11 cellular contexts compared by ENCODE assay signal in genomic region chr2:134491796-134492441, GRCh38.
DNase-seq lines count a peak whose midpoint lies in the region; ATAC-seq, FAIRE-seq and TF ChIP-seq lines count a peak whose summit lies in the region.
"Had no signal": no experiment of that assay in that cellular context is flagged by ENCODE, and none has a peak within 500 bp of the region (broad histone marks: within the 10 kb centered on the region; RNA-seq: fewer than 3 reads in every experiment).

No MANE protein-coding gene starts in this region.

- peak; percentile 44 for TF ChIP-seq CTCF in D721Med (IDR thresholded peaks at IDR 0.05; ENCODE audit: insufficient read depth, missing control alignments)
- no peak for TF ChIP-seq CTCF in sigmoid colon (IDR thresholded peaks at IDR 0.05)
- no peak for TF ChIP-seq CTCF in ascending aorta (IDR thresholded peaks at IDR 0.05)

- no peak for TF ChIP-seq POLR2A in sigmoid colon (IDR thresholded peaks at IDR 0.05)

- TF ChIP-seq EP300 in sigmoid colon (IDR thresholded peaks at IDR 0.05) = no peak

- intact Hi-C loops in right cardiac atrium (cut with DNase I) = no loop called here
- intact Hi-C loops in sigmoid colon (cut with DNase I) = no loop called here
- intact Hi-C loops in ascending aorta (cut with DNase I) = no loop called here

- FAIRE-seq in D721Med (lab: Jason Lieb, UNC) = peak; percentile 76

- peak; percentile 37 for DNase-seq in D721Med (ENCODE audit: insufficient read length, low spot score)
- peak; percentile 52 for DNase-seq in NCI-H1417 treated with DMSO at 0.1 percent for 48 hours (lab: John Stamatoyannopoulos, UW)
- peak; percentile 39 for DNase-seq in RPMI7951 (ENCODE audit: low read depth)
- DNase-seq in right cardiac atrium = peak in 1 of 3 donors; percentile 44
- DNase-seq in sigmoid colon = no peak
- DNase-seq in activated effector memory CD4-positive, alpha-beta T cell treated with anti-CD3 and anti-CD28 coated beads, Interleukin-2, amount 50 U/mL, for 16 hours = no peak
- DNase-seq in ascending aorta (ENCODE audit: low spot score in 2 of 2) = no peak

- H3K27ac ChIP-seq in right cardiac atrium (ENCODE audit: low read length) (peak overlapping the region; percentile 34), sigmoid colon (no peak overlapping the region), ascending aorta (no peak overlapping the region)
- H3K27ac ChIP-seq: gastroesophageal sphincter had no signal

- H3K9me3 ChIP-seq in right cardiac atrium (ENCODE audit: control insufficient read depth, low read length) = no peaks in the 10 kb centered on the region
- H3K9me3 ChIP-seq in sigmoid colon = no peaks in the 10 kb centered on the region
- no peaks in the 10 kb centered on the region for H3K9me3 ChIP-seq in ascending aorta
- H3K9me3 ChIP-seq: Caco-2, gastroesophageal sphincter had no signal

- no peaks in the 10 kb centered on the region for H3K36me3 ChIP-seq in sigmoid colon
- H3K36me3 ChIP-seq in ascending aorta = no peaks in the 10 kb centered on the region
- H3K36me3 ChIP-seq: gastroesophageal sphincter had no signal

- H3K27me3 ChIP-seq in right cardiac atrium (ENCODE audit: control insufficient read depth, insufficient read depth) = no peaks in the 10 kb centered on the region
- H3K27me3 ChIP-seq in sigmoid colon = no peaks in the 10 kb centered on the region
- no peaks in the 10 kb centered on the region for H3K27me3 ChIP-seq in ascending aorta

- 36% methylated on average over 9 of the region's 9 CpGs for WGBS in right cardiac atrium
- WGBS in sigmoid colon, 2 donors = 17 to 49% methylated on average over 9 of the region's 9 CpGs

- H3K4me3 ChIP-seq in right cardiac atrium (ENCODE audit: low read length) = no peak overlapping the region
- H3K4me3 ChIP-seq in sigmoid colon = no peak overlapping the region
- no peak overlapping the region for H3K4me3 ChIP-seq in ascending aorta
- H3K4me3 ChIP-seq: gastroesophageal sphincter had no signal

- ATAC-seq in right cardiac atrium (peak; percentile 80 to 83), HG03159 (IDR thresholded peaks at IDR 0.05; ENCODE audit: unreplicated experiment) (no peak)
- ATAC-seq: gastroesophageal sphincter; stimulated activated memory B cell treated with anti-CD40 and anti-IgM and Interleukin-4, amounts not matched to agents 10 μg/mL and 1 μg/mL and 100 μg/mL, for 72 hours had no signal

- no peaks in the 10 kb centered on the region for H3K4me1 ChIP-seq in right cardiac atrium (ENCODE audit: control insufficient read depth, insufficient read depth, low read length)
- H3K4me1 ChIP-seq in sigmoid colon = no peaks in the 10 kb centered on the region
- H3K4me1 ChIP-seq in ascending aorta = no peaks in the 10 kb centered on the region
- H3K4me1 ChIP-seq: Caco-2, gastroesophageal sphincter had no signal

Comparison
In these comparisons a context has a peak if more than half of its experiments do, and no peak if none do; other contexts are left out.
1. DNase-seq: peak in D721Med (single experiment), NCI-H1417 treated with DMSO at 0.1 percent for 48 hours (single experiment) and RPMI7951 (single experiment); none in sigmoid colon (single experiment), activated effector memory CD4-positive, alpha-beta T cell treated with anti-CD3 and anti-CD28 coated beads, Interleukin-2, amount 50 U/mL, for 16 hours (single experiment) and ascending aorta (0 of 2).